ENCODE assay signal across 1 cellular context in genomic region chr13:37198629-37199028, GRCh38.
TF ChIP-seq lines count a peak whose summit lies in the region.

No MANE protein-coding gene starts in this region.

TF ChIP-seq in IMR-90, 13 proteins besides CTCF, POLR2A, EP300 and RAD21 (continued from another document):
- no peak for TF ChIP-seq ELK1 (IDR thresholded peaks at IDR 0.05; ENCODE audit: borderline replicate concordance, low read depth, low read length)
- TF ChIP-seq NFE2L2 (IDR thresholded peaks at IDR 0.05; ENCODE audit: low read depth, low read length): no peak
- TF ChIP-seq MAZ (IDR thresholded peaks at IDR 0.05; ENCODE audit: borderline replicate concordance, low read depth, low read length): no peak
- TF ChIP-seq RCOR1 (IDR thresholded peaks at IDR 0.05; ENCODE audit: insufficient replicate concordance, low read length): no peak
- TF ChIP-seq SMC3 (IDR thresholded peaks at IDR 0.05; ENCODE audit: low read depth, low read length): no peak
- TF ChIP-seq MAFK (IDR thresholded peaks at IDR 0.05; ENCODE audit: low read depth, low read length): no peak
- no peak for TF ChIP-seq RFX5 (IDR thresholded peaks at IDR 0.05; ENCODE audit: low read depth, low read length)
- no peak for TF ChIP-seq USF2 (IDR thresholded peaks at IDR 0.05; ENCODE audit: low read depth, low read length)
- no peak for TF ChIP-seq FOS (IDR thresholded peaks at IDR 0.05; ENCODE audit: low read depth, low read length)
- TF ChIP-seq CHD1 (IDR thresholded peaks at IDR 0.05; ENCODE audit: low read depth, low read length): no peak
TF ChIP-seq in IMR-90: peak in this region for 0.
